15 cellular contexts compared by ENCODE assay signal in the genomic region with DNA sequence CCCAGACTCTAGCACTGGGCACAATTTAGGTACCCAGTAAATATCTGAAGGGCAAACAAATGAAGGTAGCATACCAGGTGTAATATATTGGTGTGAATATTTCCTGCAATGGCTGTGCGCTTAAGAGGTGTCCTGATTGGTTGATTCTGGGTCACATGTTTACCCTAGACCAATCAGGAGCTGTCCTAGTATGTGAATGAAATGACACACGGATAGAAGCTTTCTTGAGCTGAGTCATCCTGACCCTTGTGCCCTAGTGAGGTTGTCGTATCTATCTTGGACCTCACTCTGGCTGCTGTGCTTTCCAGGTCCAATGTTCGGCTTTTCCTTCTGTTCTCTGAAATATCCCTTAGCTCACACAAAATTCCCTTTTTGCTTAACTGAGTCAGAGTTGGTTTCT. TPM values are rescaled to one million over a fixed set of nuclear protein-coding genes. Genes with fewer than 3 reads are reported as not detected.
DNase-seq lines count a peak whose midpoint lies in the region; ATAC-seq and TF ChIP-seq lines count a peak whose summit lies in the region.
"Had no signal": no experiment of that assay in that cellular context is flagged by ENCODE, and none has a peak within 500 bp of the region (broad histone marks: within the 10 kb centered on the region; RNA-seq: fewer than 3 reads in every experiment).

No MANE protein-coding gene starts in this region.

- H3K27me3 Mint-ChIP-seq in MCF 10A (ENCODE audit: insufficient read depth, unreplicated experiment) (no peaks in the 10 kb centered on the region), chondrocyte (ENCODE audit: low read depth) (no peaks in the 10 kb centered on the region)
- no peaks in the 10 kb centered on the region for H3K27me3 Mint-ChIP-seq in activated T-helper 17 cell treated with anti-CD3 and anti-CD28 coated beads, Interleukin-2, amount 50 U/mL, for 72 hours

- peak; percentile 92 for ATAC-seq in activated T-helper 17 cell treated with anti-CD3 and anti-CD28 coated beads, Interleukin-2, amount 50 U/mL, for 72 hours (replicated peaks)
- no peak for ATAC-seq in HG02759 (IDR thresholded peaks at IDR 0.05; ENCODE audit: unreplicated experiment)

- no peaks in the 10 kb centered on the region for H3K4me1 ChIP-seq in breast epithelium
- no peaks in the 10 kb centered on the region for H3K4me1 ChIP-seq in testis

- H3K36me3 Mint-ChIP-seq in MCF 10A (ENCODE audit: insufficient read depth, unreplicated experiment) (no peaks in the 10 kb centered on the region), chondrocyte (ENCODE audit: low read depth) (no peaks in the 10 kb centered on the region)
- no peaks in the 10 kb centered on the region for H3K36me3 Mint-ChIP-seq in activated T-helper 17 cell treated with anti-CD3 and anti-CD28 coated beads, Interleukin-2, amount 50 U/mL, for 72 hours (ENCODE audit: low read depth)

- H3K4me1 Mint-ChIP-seq in MCF 10A (ENCODE audit: insufficient read depth, unreplicated experiment), result no peaks in the 10 kb centered on the region
- H3K4me1 Mint-ChIP-seq in activated T-helper 17 cell treated with anti-CD3 and anti-CD28 coated beads, Interleukin-2, amount 50 U/mL, for 72 hours, result peaks cover 4% of the 10 kb centered on the region
- H3K4me1 Mint-ChIP-seq in chondrocyte (ENCODE audit: low read depth), result no peaks in the 10 kb centered on the region
- H3K4me1 Mint-ChIP-seq: B cell had no signal

- DNase-seq in MCF 10A (ENCODE audit: unreplicated experiment) (peak; percentile 8), breast epithelium (ENCODE audit: low spot score in 2 of 2) (no peak), HT-29 (ENCODE audit: low spot score) (peak; percentile 7), testis (peak; percentile 46), NCI-H526 treated with DMSO at 0.1 percent for 48 hours (lab: John Stamatoyannopoulos, UW) (no peak), chondrocyte (ENCODE audit: low spot score) (no peak)
- DNase-seq: H9; hypothalamus; mesenchymal stem cell; NCI-H1092 treated with DMSO at 0.1 percent for 48 hours; ovary; stimulated activated CD4-positive, alpha-beta T cell treated with anti-CD3 and anti-CD28 coated beads, Interleukin-15, amount 100 ng/mL, for 24 hours had no signal

- H3K9me3 ChIP-seq in breast epithelium, result no peaks in the 10 kb centered on the region
- no peaks in the 10 kb centered on the region for H3K9me3 ChIP-seq in testis
- H3K9me3 ChIP-seq: ovary had no signal

- POLR2A ChIA-PET in MCF 10A (lab: Yijun Ruan, JAX), result no interaction called here

- 56 to 79% methylated on average over 4 of the region's 4 CpGs for WGBS in testis, 2 donors

- no peak overlapping the region for H3K27ac ChIP-seq in breast epithelium
- H3K27ac ChIP-seq in testis, result no peak overlapping the region
- H3K27ac ChIP-seq: ovary had no signal

- H3K27me3 ChIP-seq in breast epithelium (no peaks in the 10 kb centered on the region), testis (no peaks in the 10 kb centered on the region)
- H3K27me3 ChIP-seq: ovary had no signal

- TF ChIP-seq CTCF in MCF 10A (IDR thresholded peaks at IDR 0.05; ENCODE audit: unreplicated experiment) (no peak), breast epithelium (IDR thresholded peaks at IDR 0.05) (no peak), testis (IDR thresholded peaks at IDR 0.05) (no peak), chondrocyte (IDR thresholded peaks at IDR 0.05) (no peak)

- intact Hi-C loops in MCF 10A (cut with micrococcal nuclease), result no loop called here
- intact Hi-C loops in breast epithelium (cut with DNase I; ENCODE audit: low total_unique reads), result no loop called here
- intact Hi-C loops in testis (cut with DNase I; ENCODE audit: low total_unique reads), result no loop called here

- H3K36me3 ChIP-seq in breast epithelium, result no peaks in the 10 kb centered on the region
- no peaks in the 10 kb centered on the region for H3K36me3 ChIP-seq in testis (ENCODE audit: low read depth, missing control alignments)
- H3K36me3 ChIP-seq: ovary had no signal

- H3K4me3 ChIP-seq in breast epithelium, result no peak overlapping the region
- H3K4me3 ChIP-seq in testis, result no peak overlapping the region
- H3K4me3 ChIP-seq: ovary had no signal

- TF ChIP-seq POLR2A in breast epithelium (IDR thresholded peaks at IDR 0.05) (no peak), testis (IDR thresholded peaks at IDR 0.05) (no peak)

- CTCF ChIA-PET in MCF 10A (lab: Yijun Ruan, JAX), result interaction anchor here (0.5 to 0.8 kb wide), 4 partner anchors 21 to 1577 kb away, joined by 3 to 4 read pairs (median 3); no protein-coding TSS in a partner anchor

- H3K4me3 Mint-ChIP-seq in MCF 10A (ENCODE audit: unreplicated experiment) (no peak overlapping the region), chondrocyte (ENCODE audit: unreplicated experiment) (no peak overlapping the region)
- no peak overlapping the region for H3K4me3 Mint-ChIP-seq in activated T-helper 17 cell treated with anti-CD3 and anti-CD28 coated beads, Interleukin-2, amount 50 U/mL, for 72 hours
- H3K4me3 Mint-ChIP-seq: B cell, H9 had no signal

- H3K9me3 Mint-ChIP-seq in MCF 10A (ENCODE audit: unreplicated experiment) (no peaks in the 10 kb centered on the region), chondrocyte (ENCODE audit: low read depth) (no peaks in the 10 kb centered on the region)
- H3K9me3 Mint-ChIP-seq in activated T-helper 17 cell treated with anti-CD3 and anti-CD28 coated beads, Interleukin-2, amount 50 U/mL, for 72 hours, result no peaks in the 10 kb centered on the region
- H3K9me3 Mint-ChIP-seq: H9 had no signal

- BruUV-seq in MCF 10A (replicated peaks; lab: Mats Ljungman, UMichigan), result no TSS peak

- no peak overlapping the region for H3K27ac Mint-ChIP-seq in MCF 10A (ENCODE audit: low read depth, unreplicated experiment)
- H3K27ac Mint-ChIP-seq in activated T-helper 17 cell treated with anti-CD3 and anti-CD28 coated beads, Interleukin-2, amount 50 U/mL, for 72 hours, result no peak overlapping the region
- no peak overlapping the region for H3K27ac Mint-ChIP-seq in chondrocyte (ENCODE audit: unreplicated experiment)
- H3K27ac Mint-ChIP-seq: B cell, H9 had no signal

RNA-seq across cellular contexts. Expression of a gene that starts 58.1 kb away (rescaled TPM):
- 49.0 and 51.1 TPM in 2 replicates for total RNA-seq in MCF 10A (2022)
- total RNA-seq in breast epithelium, result 100 to 1,000 TPM in 2 of 3 donors, 10 to 100 TPM in 1; 61.9 to 267 (median 146) TPM
- total RNA-seq in HT-29 (2014; rRNA removed; shearing (Covaris generic)), result 27.6 and 31.0 TPM in 2 replicates
- 100 to 1,000 TPM; 101 to 171 TPM for total RNA-seq in activated T-helper 17 cell treated with anti-CD3 and anti-CD28 coated beads, Interleukin-2, amount 50 U/mL, for 72 hours
- 100 to 1,000 TPM in 1 of 2 donors, 10 to 100 TPM in 1; 75.9 to 105 TPM for total RNA-seq in testis
- polyA plus RNA-seq in testis (ENCODE audit: insufficient read depth, low read depth, low replicate concordance), result 37.8 TPM
- 206 to 249 TPM (median 220 TPM) in 3 replicates for total RNA-seq in chondrocyte

Comparison
In these comparisons a context has a peak if more than half of its experiments do, and no peak if none do; other contexts are left out.
1. DNase-seq: peak in MCF 10A (single experiment), HT-29 (single experiment) and testis (single experiment); none in breast epithelium (0 of 2), NCI-H526 treated with DMSO at 0.1 percent for 48 hours (single experiment) and chondrocyte (single experiment).